26 cellular contexts compared by ENCODE assay signal in the genomic region with DNA sequence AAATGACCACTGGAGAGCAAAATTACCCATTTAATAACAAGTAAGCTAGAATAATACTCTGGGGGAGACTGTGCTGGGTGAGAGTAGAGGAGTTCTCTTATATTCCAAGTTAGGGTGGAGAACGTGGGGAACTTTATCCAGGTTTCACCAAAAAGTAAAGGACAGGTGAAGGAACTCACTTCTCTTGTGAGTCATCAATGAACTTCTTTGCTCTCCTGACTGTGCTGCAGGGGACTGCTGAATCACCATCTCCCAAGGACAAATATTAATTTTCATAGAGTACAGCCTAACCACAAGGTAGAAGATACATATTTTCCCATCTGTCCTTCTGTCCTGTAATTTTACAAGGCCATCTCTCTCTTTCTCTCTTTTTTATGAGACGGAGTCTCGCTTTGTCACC.
"Had no signal": no experiment of that assay in that cellular context is flagged by ENCODE, and none has a peak within 500 bp of the region (broad histone marks: within the 10 kb centered on the region; RNA-seq: fewer than 3 reads in every experiment).

No MANE protein-coding gene starts in this region.

- H3K9me3 ChIP-seq: adrenal gland, ascending aorta, esophagus squamous epithelium, pancreas, prostate gland, stomach, tibial artery, upper lobe of right lung had no signal

- H3K36me3 ChIP-seq: adrenal gland, ascending aorta, esophagus squamous epithelium, pancreas, prostate gland, stomach, tibial artery, upper lobe of right lung had no signal

- H3K27me3 ChIP-seq: adrenal gland, ascending aorta, dorsolateral prefrontal cortex, pancreas, stomach, tibial artery, upper lobe of right lung had no signal

- H3K4me1 ChIP-seq: prostate gland, upper lobe of right lung had no signal

- DNase-seq: activated B cell treated with CpG ODN at 0.5 μM for 24 hours; activated CD4-positive, alpha-beta T cell treated with anti-CD3 and anti-CD28 coated beads, Interleukin-2, amount 50 U/mL, for 1 hour; activated CD8-positive, alpha-beta T cell treated with anti-CD3 and anti-CD28 coated beads for 36 hours; activated effector memory CD4-positive, alpha-beta T cell treated with anti-CD3 and anti-CD28 coated beads, Interleukin-2, amount 50 U/mL, for 16 hours; activated naive CD4-positive, alpha-beta T cell treated with anti-CD3 and anti-CD28 coated beads for 36 hours; activated naive CD8-positive, alpha-beta T cell treated with anti-CD3 and anti-CD28 coated beads for 36 hours; dorsolateral prefrontal cortex; effector memory CD8-positive, alpha-beta T cell; esophagus squamous epithelium; kidney; naive thymus-derived CD8-positive, alpha-beta T cell; nucleus accumbens; pancreas; retina; small intestine; stimulated activated CD4-positive, alpha-beta T cell treated with anti-CD3 and anti-CD28 coated beads, Interleukin-1b, Interleukin-23, amount 100 ng/mL, for 48 hours; stimulated activated naive B cell treated with anti-CD40 and anti-IgM and Interleukin-4, amounts not matched to agents 10 μg/mL and 1 μg/mL and 100 μg/mL, for 72 hours; stomach; T-helper 1 cell; tibial artery; upper lobe of right lung had no signal

- H3K4me3 ChIP-seq: adrenal gland, ascending aorta, coronary artery, dorsolateral prefrontal cortex, esophagus squamous epithelium, pancreas, prostate gland, stomach, tibial artery, upper lobe of right lung had no signal

- ATAC-seq: activated CD8-positive, alpha-beta T cell treated with anti-CD3 and anti-CD28 coated beads for 36 hours; effector memory CD8-positive, alpha-beta T cell; naive thymus-derived CD8-positive, alpha-beta T cell; pancreas; sciatic nerve; stimulated activated naive B cell treated with anti-CD40 and anti-IgM and Interleukin-4, amounts not matched to agents 10 μg/mL and 1 μg/mL and 100 μg/mL, for 72 hours; upper lobe of right lung had no signal

- H3K27ac ChIP-seq: ascending aorta, coronary artery, dorsolateral prefrontal cortex, esophagus squamous epithelium, pancreas, prostate gland, stomach, tibial artery, upper lobe of right lung had no signal
